11 cellular contexts compared by ENCODE assay signal in the genomic region with DNA sequence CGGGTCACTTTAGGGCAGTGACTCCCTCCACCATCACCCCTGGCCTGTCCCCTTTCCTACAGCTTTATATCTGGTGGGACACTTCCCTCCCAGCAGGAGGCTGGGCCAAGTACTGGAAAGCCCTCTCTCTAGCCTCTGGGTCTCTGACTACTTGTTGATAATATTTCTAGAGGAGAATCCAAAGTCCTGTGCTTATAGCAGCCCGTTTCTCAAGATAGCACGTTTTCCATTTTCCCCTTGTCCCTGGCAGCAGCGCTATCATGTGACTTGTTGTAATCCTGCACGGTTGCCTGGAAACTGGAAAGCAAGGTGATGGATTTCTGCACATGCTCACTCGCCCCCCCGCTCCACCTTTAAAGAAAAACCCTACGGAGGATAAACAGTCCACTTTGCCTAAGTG. TPM values are rescaled to one million over a fixed set of nuclear protein-coding genes. Genes with fewer than 3 reads are reported as not detected.
DNase-seq lines count a peak whose midpoint lies in the region; ATAC-seq and TF ChIP-seq lines count a peak whose summit lies in the region.
"Had no signal": no experiment of that assay in that cellular context is flagged by ENCODE, and none has a peak within 500 bp of the region (broad histone marks: within the 10 kb centered on the region; RNA-seq: fewer than 3 reads in every experiment).

No MANE protein-coding gene starts in this region.

- no peak overlapping the region for H2BK15ac ChIP-seq in neuronal stem cell (ENCODE audit: low read length)

- ATAC-seq in HG02840 (IDR thresholded peaks at IDR 0.05; ENCODE audit: low FRiP score, unreplicated experiment) = no peak
- ATAC-seq: left lobe of liver had no signal

- H3K27me3 ChIP-seq in endodermal cell (ENCODE audit: control insufficient read depth, insufficient read depth, low read length, poor library complexity, severe bottlenecking) = no peaks in the 10 kb centered on the region
- no peaks in the 10 kb centered on the region for H3K27me3 ChIP-seq in neuronal stem cell (ENCODE audit: control insufficient read depth in 3 of 3, insufficient read depth in 3 of 3, low read depth in 1 of 3, low read length in 3 of 3)

- no peaks in the 10 kb centered on the region for H3K79me1 ChIP-seq in neuronal stem cell (ENCODE audit: low read depth, low read length)

- H3K9ac ChIP-seq in endodermal cell (ENCODE audit: extremely low read depth, low read length, poor library complexity, severe bottlenecking) = no peak overlapping the region
- H3K9ac ChIP-seq in neuronal stem cell (ENCODE audit: low read depth, low read length, poor library complexity) = no peak overlapping the region

- H3K9me3 ChIP-seq in endodermal cell (ENCODE audit: control insufficient read depth, low read length) (peaks cover 5% of the 10 kb centered on the region), neuronal stem cell (replicated peaks in 1 of 2; ENCODE audit: control insufficient read depth in 2 of 2, insufficient read depth in 1 of 2, low read depth in 1 of 2, low read length in 2 of 2) (no peaks in the 10 kb centered on the region)

- no peak overlapping the region for H3K14ac ChIP-seq in neuronal stem cell (ENCODE audit: low read length)

- H3K27ac Mint-ChIP-seq in endodermal cell = peak overlapping the region; percentile 74
- H3K27ac Mint-ChIP-seq: activated CD4-positive, alpha-beta T cell treated with anti-CD3 and anti-CD28 coated beads, Interleukin-2, amount 10 ng/mL, durations not matched to agents 7 days and 5 days had no signal

- H2AFZ ChIP-seq in neuronal stem cell (ENCODE audit: low read length) = peak overlapping the region; percentile 85

- no peak overlapping the region for H3K18ac ChIP-seq in neuronal stem cell (ENCODE audit: low read length)

- H4K91ac ChIP-seq in neuronal stem cell (ENCODE audit: low read depth, low read length, poor library complexity) = no peak overlapping the region

- no peak overlapping the region for H3K23ac ChIP-seq in neuronal stem cell (ENCODE audit: low read depth, low read length, poor library complexity)

- no peak overlapping the region for H3K4ac ChIP-seq in neuronal stem cell (ENCODE audit: low read length)

- no peak overlapping the region for H2AK5ac ChIP-seq in neuronal stem cell (ENCODE audit: low read depth, low read length)

- H3K27me3 Mint-ChIP-seq in endodermal cell (ENCODE audit: insufficient read depth) = peaks cover 3% of the 10 kb centered on the region

- peaks cover 37% of the 10 kb centered on the region for H3K4me1 Mint-ChIP-seq in endodermal cell

- H2BK5ac ChIP-seq in neuronal stem cell (ENCODE audit: low read length) = no peak overlapping the region

- no peak for TF ChIP-seq CTCF in endodermal cell (conservative IDR thresholded peaks at IDR 0.05)

- H4K8ac ChIP-seq in neuronal stem cell (ENCODE audit: low read depth, low read length) = no peak overlapping the region

- H3K36me3 Mint-ChIP-seq in endodermal cell (ENCODE audit: low read depth) = no peaks in the 10 kb centered on the region

- peak overlapping the region; percentile 58 for H3K27ac ChIP-seq in endodermal cell (ENCODE audit: low read depth, low read length)
- no peak overlapping the region for H3K27ac ChIP-seq in neuronal stem cell (replicated peaks; ENCODE audit: low read length)

- no peak overlapping the region for H3K4me3 Mint-ChIP-seq in endodermal cell
- H3K4me3 Mint-ChIP-seq: activated CD4-positive, alpha-beta T cell treated with anti-CD3 and anti-CD28 coated beads, Interleukin-2, amount 10 ng/mL, durations not matched to agents 7 days and 5 days had no signal

- no peak overlapping the region for H2BK12ac ChIP-seq in neuronal stem cell (ENCODE audit: low read length)

- H3K36me3 ChIP-seq in endodermal cell (ENCODE audit: control insufficient read depth, insufficient read depth, low read length) (no peaks in the 10 kb centered on the region), neuronal stem cell (replicated peaks in 1 of 2; ENCODE audit: control insufficient read depth in 2 of 2, insufficient read depth in 2 of 2, low read length in 2 of 2) (no peaks in the 10 kb centered on the region)

- no peak overlapping the region for H3K4me2 ChIP-seq in neuronal stem cell (ENCODE audit: insufficient read depth, low read length, poor library complexity, severe bottlenecking)

- no peaks in the 10 kb centered on the region for H3K9me3 Mint-ChIP-seq in endodermal cell
- H3K9me3 Mint-ChIP-seq: activated CD4-positive, alpha-beta T cell treated with anti-CD3 and anti-CD28 coated beads, Interleukin-2, amount 10 ng/mL, durations not matched to agents 7 days and 5 days had no signal

- 77 to 89% methylated on average over 8 of the region's 8 CpGs for WGBS in endodermal cell (ENCODE audit: insufficient coverage in 1 of 2, insufficient read length in 1 of 2), 2 experiments
- no CpG with 5 or more reads among the region's 8 CpGs for WGBS in neuronal stem cell (ENCODE audit: extremely low coverage in 2 of 2, insufficient read length in 2 of 2, insufficient replicate concordance in 1 of 2), 2 donors

- H3K4me1 ChIP-seq in endodermal cell (ENCODE audit: control insufficient read depth, insufficient read depth, low read length) (peaks cover 6% of the 10 kb centered on the region), neuronal stem cell (ENCODE audit: control insufficient read depth in 2 of 2, insufficient read depth in 1 of 2, low read depth in 1 of 2, low read length in 2 of 2) (peaks cover 5 to 13% of the 10 kb centered on the region in 2 donors)

- DNase-seq in DMS53 treated with DMSO at 0.1 percent for 48 hours (lab: John Stamatoyannopoulos, UW; ENCODE audit: unreplicated experiment) (peak; percentile 49), NCI-H524 (lab: John Stamatoyannopoulos, UW) (peak; percentile 81 to 82), endodermal cell (no peak), neuronal stem cell (ENCODE audit: low spot score) (no peak), islet precursor cell (no peak), NOMO-1 treated with dmso at 0.1 percent for 144 hours (lab: John Stamatoyannopoulos, UW; ENCODE audit: unreplicated experiment) (no peak)
- no peak for DNase-seq in stimulated activated CD4-positive, alpha-beta T cell treated with anti-CD3 and anti-CD28 coated beads, Interleukin-12 subunit alpha, Interleukin-12 subunit beta, amount 100 ng/mL, for 4 hours
- DNase-seq: activated CD4-positive, alpha-beta T cell treated with anti-CD3 and anti-CD28 coated beads, Interleukin-2, amount 10 ng/mL, durations not matched to agents 7 days and 5 days; central memory CD4-positive, alpha-beta T cell had no signal

- no peak overlapping the region for H3K4me3 ChIP-seq in endodermal cell (ENCODE audit: low read length)
- no peak overlapping the region for H3K4me3 ChIP-seq in neuronal stem cell (ENCODE audit: low read length in 2 of 2)

- no peak overlapping the region for H2BK120ac ChIP-seq in neuronal stem cell (ENCODE audit: low read depth, low read length)

RNA-seq across cellular contexts. Expression of a gene that starts 3.3 kb away (rescaled TPM):
- 10 to 100 TPM; 40.1 to 53.2 TPM for total RNA-seq in endodermal cell
- polyA plus RNA-seq in endodermal cell (2013, experiment 1 of 2) = 74.8 TPM
- 73.2 TPM for polyA plus RNA-seq in endodermal cell (2013, experiment 2 of 2)
- 7.2 TPM for polyA plus RNA-seq in neuronal stem cell (2013, experiment 1 of 2)
- 7.1 TPM for polyA plus RNA-seq in neuronal stem cell (2013, experiment 2 of 2)

Comparison
In these comparisons a context has a peak if more than half of its experiments do, and no peak if none do; other contexts are left out.
1. DNase-seq: peak in DMS53 treated with DMSO at 0.1 percent for 48 hours (single experiment) and NCI-H524 (2 of 2); none in endodermal cell (single experiment), neuronal stem cell (single experiment), islet precursor cell (single experiment), NOMO-1 treated with dmso at 0.1 percent for 144 hours (single experiment) and stimulated activated CD4-positive, alpha-beta T cell treated with anti-CD3 and anti-CD28 coated beads, Interleukin-12 subunit alpha, Interleukin-12 subunit beta, amount 100 ng/mL, for 4 hours (single experiment).